In genomic region chr16:3951861-3952332, GRCh38 we compare ENCODE assay signal across 10 cellular contexts.
DNase-seq lines count a peak whose midpoint lies in the region; ATAC-seq and TF ChIP-seq lines count a peak whose summit lies in the region.
"Had no signal": no experiment of that assay in that cellular context is flagged by ENCODE, and none has a peak within 500 bp of the region (broad histone marks: within the 10 kb centered on the region; RNA-seq: fewer than 3 reads in every experiment).

No MANE protein-coding gene starts in this region.

- H3K27ac Mint-ChIP-seq in nephron = peak overlapping the region; percentile 93 to 99 (median 96)
- H3K27ac Mint-ChIP-seq in activated T-helper 17 cell treated with anti-CD3 and anti-CD28 coated beads, Interleukin-2, amount 50 U/mL, for 72 hours = no peak overlapping the region

- no peaks in the 10 kb centered on the region for H3K27me3 ChIP-seq in BLaER1
- H3K27me3 ChIP-seq in fibroblast of lung (ENCODE audit: control insufficient read depth, insufficient read depth, low read length) = no peaks in the 10 kb centered on the region

- DNase-seq in NCI-H524 treated with DMSO at 0.1 percent for 48 hours (lab: John Stamatoyannopoulos, UW) (peak; percentile 57), fibroblast of lung (ENCODE audit: low read depth in 2 of 2) (peak; percentile 43 to 64)
- DNase-seq in stimulated activated CD4-positive, alpha-beta T cell treated with anti-CD3 and anti-CD28 coated beads, Interleukin-12 subunit alpha, Interleukin-12 subunit beta, amount 100 ng/mL, for 4 hours = no peak
- DNase-seq: HCEC 1CT, retina had no signal

- peaks cover 8% of the 10 kb centered on the region for H3K27me3 Mint-ChIP-seq in nephron (ENCODE audit: low read depth)
- H3K27me3 Mint-ChIP-seq in activated T-helper 17 cell treated with anti-CD3 and anti-CD28 coated beads, Interleukin-2, amount 50 U/mL, for 72 hours = peaks cover 9% of the 10 kb centered on the region

- H3K4me1 ChIP-seq in BLaER1 (peaks cover 72% of the 10 kb centered on the region), fibroblast of lung (ENCODE audit: control insufficient read depth, extremely low read depth, insufficient read depth, low read length) (peaks cover 26% of the 10 kb centered on the region)

- H3K79me2 ChIP-seq in fibroblast of lung (ENCODE audit: control insufficient read depth, insufficient read depth, low read length) = no peaks in the 10 kb centered on the region

- no peaks in the 10 kb centered on the region for H3K36me3 ChIP-seq in BLaER1
- H3K36me3 ChIP-seq in fibroblast of lung (ENCODE audit: control insufficient read depth, insufficient read depth, low read length) = no peaks in the 10 kb centered on the region

- H3K9me3 ChIP-seq in BLaER1 = no peaks in the 10 kb centered on the region
- H3K9me3 ChIP-seq in fibroblast of lung (ENCODE audit: control insufficient read depth, insufficient read depth, low read depth, low read length) = no peaks in the 10 kb centered on the region

- H3K4me1 Mint-ChIP-seq in nephron = peaks cover 63% of the 10 kb centered on the region
- no peaks in the 10 kb centered on the region for H3K4me1 Mint-ChIP-seq in activated T-helper 17 cell treated with anti-CD3 and anti-CD28 coated beads, Interleukin-2, amount 50 U/mL, for 72 hours

- H3K36me3 Mint-ChIP-seq in nephron (ENCODE audit: low read depth) = no peaks in the 10 kb centered on the region
- H3K36me3 Mint-ChIP-seq in activated T-helper 17 cell treated with anti-CD3 and anti-CD28 coated beads, Interleukin-2, amount 50 U/mL, for 72 hours (ENCODE audit: low read depth) = no peaks in the 10 kb centered on the region

- TF ChIP-seq CTCF in fibroblast of lung (conservative IDR thresholded peaks at IDR 0.05 in 1 of 2, IDR thresholded peaks at IDR 0.05 in 1 of 2; ENCODE audit: low read depth in 1 of 2, low read length in 2 of 2) (no peak), nephron (IDR thresholded peaks at IDR 0.05; ENCODE audit: unreplicated experiment in 3 of 3) (no peak)

- peak overlapping the region in 2 of 3 experiments; percentile 51 to 76 for H3K4me3 Mint-ChIP-seq in nephron
- H3K4me3 Mint-ChIP-seq in activated T-helper 17 cell treated with anti-CD3 and anti-CD28 coated beads, Interleukin-2, amount 50 U/mL, for 72 hours = no peak overlapping the region

- H3K4me2 ChIP-seq in BLaER1 = peak overlapping the region; percentile 74
- H3K4me2 ChIP-seq in fibroblast of lung (ENCODE audit: extremely low read depth, insufficient read depth, low read length) = peak overlapping the region; percentile 75

- H3K4me3 ChIP-seq in BLaER1 (no peak overlapping the region), fibroblast of lung (replicated peaks in 1 of 4; ENCODE audit: control extremely low read depth in 1 of 4, insufficient read depth in 1 of 4, low read depth in 3 of 4, low read length in 4 of 4) (peak overlapping the region in 1 of 4 experiments; percentile 6)

- H2AFZ ChIP-seq in fibroblast of lung (ENCODE audit: low read length) = no peak overlapping the region

- no peaks in the 10 kb centered on the region for H3K9me3 Mint-ChIP-seq in nephron
- no peaks in the 10 kb centered on the region for H3K9me3 Mint-ChIP-seq in activated T-helper 17 cell treated with anti-CD3 and anti-CD28 coated beads, Interleukin-2, amount 50 U/mL, for 72 hours

- H3K9ac ChIP-seq in BLaER1 = no peak overlapping the region
- no peak overlapping the region for H3K9ac ChIP-seq in fibroblast of lung (ENCODE audit: insufficient read depth, low read length)

- H3K27ac ChIP-seq in BLaER1 = peak overlapping the region; percentile 32; the same call in 1 of the 2 replicates
- H3K27ac ChIP-seq in fibroblast of lung (ENCODE audit: insufficient read depth, low read length) = peak overlapping the region; percentile 98

- ATAC-seq in GM18517 (IDR thresholded peaks at IDR 0.05; ENCODE audit: unreplicated experiment) (no peak), GM21447 (IDR thresholded peaks at IDR 0.05; ENCODE audit: unreplicated experiment) (no peak)
- ATAC-seq in activated T-helper 17 cell treated with anti-CD3 and anti-CD28 coated beads, Interleukin-2, amount 50 U/mL, for 72 hours (replicated peaks) = no peak

- no peaks in the 10 kb centered on the region for H4K20me1 ChIP-seq in BLaER1
- H4K20me1 ChIP-seq in fibroblast of lung (ENCODE audit: control insufficient read depth, extremely low read depth, insufficient read depth, low read length) = no peaks in the 10 kb centered on the region
